Comparison of ENCODE assay signal across 8 cellular contexts in the genomic region with DNA sequence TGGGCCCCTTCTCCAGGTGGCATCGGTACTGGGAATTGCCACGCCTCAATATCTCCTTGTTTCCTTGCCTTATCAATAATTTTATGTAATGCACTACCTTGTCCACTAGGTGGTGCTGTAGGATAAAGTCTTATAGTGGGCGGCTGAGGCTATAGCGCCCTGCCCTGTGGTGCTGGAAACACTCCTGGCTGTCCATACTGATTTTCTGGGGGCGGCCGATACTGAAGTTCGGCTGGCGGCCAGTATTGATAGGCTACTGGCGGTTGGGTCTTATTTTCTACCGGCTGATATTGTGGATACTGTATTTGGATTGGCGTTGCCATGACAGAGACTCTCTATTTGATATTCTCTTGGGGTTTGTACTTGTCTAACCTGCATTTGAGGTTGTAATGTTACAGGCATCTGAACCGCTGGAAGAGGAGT. TPM values are rescaled to one million over a fixed set of nuclear protein-coding genes. Genes with fewer than 3 reads are reported as not detected.
DNase-seq lines count a peak whose midpoint lies in the region; ATAC-seq and TF ChIP-seq lines count a peak whose summit lies in the region.
"Not testable (repeated sequence)": the region's sequence is repeated elsewhere in the genome, so short reads cannot be mapped to it uniquely, and the experiment has no call there.

No MANE protein-coding gene starts in this region.

- peak overlapping the region; percentile 41 for H2AFZ ChIP-seq in osteoblast (ENCODE audit: low read length)

- peak overlapping the region; percentile 71 for H3K4me2 ChIP-seq in osteoblast (ENCODE audit: insufficient read depth, low read length)

- H3K4me3 ChIP-seq in WI38 (ENCODE audit: low read depth, low read length); aorta (ENCODE audit: low read length in 2 of 2): not testable (repeated sequence)
- H3K4me3 ChIP-seq in osteoblast (ENCODE audit: insufficient read depth, low read length): peak overlapping the region; percentile 54

- TF ChIP-seq CTCF in WI38 (IDR thresholded peaks at IDR 0.05; ENCODE audit: low read depth, low read length): peak; percentile 55
- TF ChIP-seq CTCF in osteoblast (IDR thresholded peaks at IDR 0.05; ENCODE audit: extremely low read depth, low read depth, low read length): peak; percentile 73

- not testable (repeated sequence) for H3K9me3 ChIP-seq in osteoblast (ENCODE audit: low read depth, low read length); aorta (ENCODE audit: control insufficient read depth, low read length)

- peak; percentile 80 for DNase-seq in G401 (ENCODE audit: low spot score)
- peak; percentile 76 for DNase-seq in LoVo (ENCODE audit: low spot score)
- DNase-seq in NCI-H82 treated with DMSO at 0.1 percent for 48 hours (lab: John Stamatoyannopoulos, UW; ENCODE audit: unreplicated experiment): peak; percentile 46
- peak; percentile 41 to 83 for DNase-seq in T47D (ENCODE audit: low read depth in 1 of 2, low spot score in 1 of 2)
- peak; percentile 43 for DNase-seq in left cardiac atrium
- peak; percentile 48 for DNase-seq in osteoblast (ENCODE audit: insufficient read length, low spot score, missing footprints)
- not testable (repeated sequence) for DNase-seq in aorta

- peak; percentile 74 to 83 for ATAC-seq in left cardiac atrium
- ATAC-seq in aorta (ENCODE audit: low FRiP score): peak; percentile 82

- in situ Hi-C loops in G401 (cut with HindIII; ENCODE audit: low sequenced_read_pairs); T47D (cut with HindIII; ENCODE audit: low pct_unique_long_range_greater_than_20kb, low sequenced_read_pairs): not testable (repeated sequence)

- H3K36me3 ChIP-seq in osteoblast (ENCODE audit: insufficient read depth, low read length); aorta (ENCODE audit: control insufficient read depth in 1 of 2, insufficient read depth in 2 of 2, low read length in 1 of 2): not testable (repeated sequence)

- intact Hi-C loops in left cardiac atrium (cut with DNase I): loop anchor here in 1 of 2 donors (10.0 kb wide), 1 partner anchor 314 kb away; no protein-coding TSS in a partner anchor
- intact Hi-C loops in aorta (cut with DNase I): loop anchor here in 1 of 2 donors (5.0 kb wide), 1 partner anchor 481 kb away; no protein-coding TSS in a partner anchor

- H3K4me1 ChIP-seq in osteoblast (ENCODE audit: insufficient read depth, low read length); aorta (ENCODE audit: control insufficient read depth in 1 of 2, insufficient read depth in 2 of 2, low read length in 2 of 2): not testable (repeated sequence)

- not testable (repeated sequence) for H3K27me3 ChIP-seq in osteoblast (ENCODE audit: insufficient read depth, low read length); aorta (ENCODE audit: control insufficient read depth in 1 of 2, insufficient read depth in 2 of 2, low read length in 1 of 2)

- 1 to 3% methylated on average over 12 of the region's 12 CpGs for WGBS in aorta, 2 donors

- not testable (repeated sequence) for H4K20me1 ChIP-seq in osteoblast (ENCODE audit: insufficient read depth, low read length)

- not testable (repeated sequence) for H3K79me2 ChIP-seq in osteoblast (ENCODE audit: insufficient read depth, low read length)

- not testable (repeated sequence) for H3K27ac ChIP-seq in osteoblast (ENCODE audit: low read depth, low read length); aorta (ENCODE audit: low read depth in 1 of 2, low read length in 2 of 2)

RNA-seq across cellular contexts. Expression of a gene that starts 38.0 kb away (rescaled TPM):
- not detected in 2 replicates for total RNA-seq in G401 (2014; rRNA removed; shearing (Covaris generic))
- total RNA-seq in left cardiac atrium (not detected), osteoblast (not detected in 2 replicates), aorta (not detected)
- polyA plus RNA-seq in aorta: 1 to 10 TPM in 1 of 2 donors, under 1 TPM in 1; 0.61 to 5.0 TPM

RNA-seq across cellular contexts. Expression of a gene that starts 43.6 kb away (rescaled TPM):
- 26.6 and 28.1 TPM in 2 replicates for total RNA-seq in G401 (2014; rRNA removed; shearing (Covaris generic))
- total RNA-seq in left cardiac atrium: 1 to 10 TPM; 7.8 to 8.1 TPM
- total RNA-seq in osteoblast: 0.36 and 0.59 TPM in 2 replicates
- total RNA-seq in aorta: 10 to 100 TPM in 1 of 2 donors, 1 to 10 TPM in 1; 7.3 to 10.8 TPM
- polyA plus RNA-seq in aorta: 1 to 10 TPM; 3.0 to 4.3 TPM
